In the genomic region with DNA sequence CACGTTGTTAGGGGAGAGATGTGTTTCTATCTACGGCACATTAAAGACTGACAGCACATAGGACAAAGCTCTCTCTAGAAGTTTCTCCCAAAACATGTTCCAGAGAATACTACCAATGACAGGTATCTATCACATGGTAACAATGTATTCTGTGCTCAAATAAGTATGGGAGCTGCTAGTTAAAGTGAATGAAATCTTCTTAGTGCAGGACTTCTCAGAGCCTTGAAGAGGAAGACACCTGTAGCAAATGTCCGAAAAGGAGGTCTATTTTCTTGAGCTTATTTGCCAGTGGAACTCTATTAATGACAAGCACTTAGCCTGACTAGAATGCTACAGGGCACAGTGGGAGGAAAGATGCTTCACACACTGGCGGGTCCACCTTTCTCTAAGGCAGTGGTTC, we compare ENCODE assay signal across 8 cellular contexts.
"Had no signal": no experiment of that assay in that cellular context is flagged by ENCODE, and none has a peak within 500 bp of the region (broad histone marks: within the 10 kb centered on the region; RNA-seq: fewer than 3 reads in every experiment).

No MANE protein-coding gene starts in this region.

- DNase-seq: GDM1, GF-D8 had no signal

- H3K4me3 ChIP-seq: GM12878 had no signal

- ATAC-seq: GM12878 had no signal

- FAIRE-seq: G401.6, GM12878, GM12891, GM12892, GM18507, GM19239 had no signal
